Comparison of ENCODE assay signal across 8 cellular contexts in the genomic region with DNA sequence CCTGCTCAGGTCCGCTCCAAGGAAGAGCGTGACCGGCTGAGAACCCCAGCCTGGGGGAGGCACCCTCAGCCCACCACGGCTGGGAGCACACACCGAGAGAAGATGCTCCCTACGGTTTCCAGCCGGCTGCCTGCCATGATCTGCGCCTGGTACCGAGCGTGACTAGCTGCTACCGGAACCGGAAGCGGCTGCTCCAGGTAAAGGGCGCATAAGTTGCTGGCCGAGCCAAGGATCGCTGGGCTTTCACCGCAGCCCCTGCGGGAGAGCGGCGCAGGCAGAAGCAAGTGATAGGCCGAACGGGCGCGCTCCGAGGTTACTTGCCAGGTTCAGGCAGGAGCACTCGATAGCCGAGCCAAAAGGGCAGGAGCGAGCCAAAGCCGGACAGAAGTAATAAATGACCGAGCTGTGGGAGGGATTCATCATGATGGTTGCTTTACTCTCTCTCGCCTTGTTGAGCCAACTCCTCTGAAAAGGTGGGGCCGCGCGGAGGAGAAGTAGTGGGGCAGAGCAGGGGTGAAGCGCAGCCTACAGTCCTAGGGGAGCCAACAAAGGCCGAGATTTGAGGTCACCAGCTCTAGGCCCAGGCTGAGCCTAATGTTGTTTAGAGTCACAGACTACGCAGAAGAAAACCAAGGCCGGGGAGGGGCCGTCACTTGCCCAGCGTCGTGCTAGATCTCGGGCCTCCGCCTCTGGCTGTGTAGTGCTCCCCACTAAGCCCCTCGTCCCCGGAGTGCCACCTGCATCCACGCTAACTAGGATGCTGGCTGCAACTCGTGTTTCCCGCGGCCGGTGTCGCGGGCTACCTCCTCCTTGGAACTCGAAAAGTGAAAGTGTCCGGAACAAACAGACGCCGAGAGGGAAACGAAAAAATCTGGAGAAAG. TPM values are rescaled to one million over a fixed set of nuclear protein-coding genes. Genes with fewer than 3 reads are reported as not detected.
A peak's percentile ranks its signal among the peaks of the same experiment; 100 is the strongest.
DNase-seq lines count a peak whose midpoint lies in the region; ATAC-seq lines count a peak whose summit lies in the region.

A gene (minus strand): TSS at position 171 of the 881 bp plus-strand sequence. CDS start 34 bp downstream, at position 137.

- H3K9me3 Mint-ChIP-seq in activated CD4-positive, alpha-beta T cell treated with anti-CD3 and anti-CD28 coated beads, Interleukin-2, amount 10 ng/mL, durations not matched to agents 7 days and 5 days = no peaks in the 10 kb centered on the region

- H3K4me3 Mint-ChIP-seq in activated CD4-positive, alpha-beta T cell treated with anti-CD3 and anti-CD28 coated beads, Interleukin-2, amount 10 ng/mL, durations not matched to agents 7 days and 5 days = peak within 1 kb of the TSS; percentile 88

- peak within 1 kb of the TSS; percentile 97 for H3K4me2 ChIP-seq in BLaER1

- CTCF ChIA-PET in activated CD4-positive, alpha-beta T cell treated with anti-CD3 and anti-CD28 coated beads, Interleukin-2, amount 10 ng/mL, durations not matched to agents 7 days and 5 days (lab: Charles Lee) = interaction anchor here (0.6 to 3.0 kb wide), 11 partner anchors 10 to 723 kb away, joined by 3 to 15 read pairs (median 3); a partner anchor contains a TSS

- peak within 1 kb of the TSS; percentile 88 for H3K27ac ChIP-seq in BLaER1

- H3K27ac Mint-ChIP-seq in activated CD4-positive, alpha-beta T cell treated with anti-CD3 and anti-CD28 coated beads, Interleukin-2, amount 10 ng/mL, durations not matched to agents 7 days and 5 days = peak within 1 kb of the TSS; percentile 97

- peaks cover 16% of the 10 kb centered on the region for H3K36me3 Mint-ChIP-seq in activated CD4-positive, alpha-beta T cell treated with anti-CD3 and anti-CD28 coated beads, Interleukin-2, amount 10 ng/mL, durations not matched to agents 7 days and 5 days (ENCODE audit: low read depth)

- POLR2A ChIA-PET in activated CD4-positive, alpha-beta T cell treated with anti-CD3 and anti-CD28 coated beads, Interleukin-2, amount 10 ng/mL, durations not matched to agents 7 days and 5 days (lab: Charles Lee) = interaction anchor here (1.2 kb wide), 1 partner anchor 157 kb away, joined by 3 read pairs; a partner anchor contains a TSS

- H3K4me1 ChIP-seq in BLaER1 = peaks cover 40% of the 10 kb centered on the region

- H3K4me1 Mint-ChIP-seq in activated CD4-positive, alpha-beta T cell treated with anti-CD3 and anti-CD28 coated beads, Interleukin-2, amount 10 ng/mL, durations not matched to agents 7 days and 5 days = peaks cover 41% of the 10 kb centered on the region

- peak within 1 kb of the TSS; percentile 87 for H3K9ac ChIP-seq in BLaER1

- peaks cover 5% of the 10 kb centered on the region; the same call in 1 of the 2 replicates for H4K20me1 ChIP-seq in BLaER1

- H3K4me3 ChIP-seq in BLaER1 = peak within 1 kb of the TSS; percentile 85

- no peaks in the 10 kb centered on the region for H3K27me3 ChIP-seq in BLaER1

- ATAC-seq in GM19328 (IDR thresholded peaks at IDR 0.05; ENCODE audit: unreplicated experiment) = peak; percentile 92
- ATAC-seq in HG03520 (IDR thresholded peaks at IDR 0.05; ENCODE audit: unreplicated experiment) = peak; percentile 93
- peak; percentile 95 for ATAC-seq in left lobe of liver

- H3K9me3 ChIP-seq in BLaER1 = no peaks in the 10 kb centered on the region

- no peaks in the 10 kb centered on the region for H3K27me3 Mint-ChIP-seq in activated CD4-positive, alpha-beta T cell treated with anti-CD3 and anti-CD28 coated beads, Interleukin-2, amount 10 ng/mL, durations not matched to agents 7 days and 5 days

- peaks cover 32% of the 10 kb centered on the region for H3K36me3 ChIP-seq in BLaER1

- DNase-seq in NCI-H69 (lab: John Stamatoyannopoulos, UW) = peak; percentile 100
- peak; percentile 98 for DNase-seq in activated CD4-positive, alpha-beta T cell treated with anti-CD3 and anti-CD28 coated beads, Interleukin-2, amount 10 ng/mL, durations not matched to agents 7 days and 5 days
- peak; percentile 99 for DNase-seq in dedifferentiated amniotic fluid mesenchymal stem cell (ENCODE audit: extremely low spot score)
- peak; percentile 98 for DNase-seq in left lobe of liver (ENCODE audit: low spot score)
- DNase-seq in stimulated activated CD4-positive, alpha-beta T cell treated with anti-CD3 and anti-CD28 coated beads, Interleukin-2, amount 100 ng/mL, for 4 hours (ENCODE audit: low read depth) = peak; percentile 94

RNA-seq across cellular contexts. Expression of the gene that starts here (rescaled TPM):
- total RNA-seq in activated CD4-positive, alpha-beta T cell treated with anti-CD3 and anti-CD28 coated beads, Interleukin-2, amount 10 ng/mL, durations not matched to agents 7 days and 5 days = 10 to 100 TPM; 27.1 to 38.4 TPM
- total RNA-seq in left lobe of liver = 13.1 TPM

Comparison
In these comparisons a context has a peak if more than half of its experiments do, and no peak if none do; other contexts are left out.
1. Peak in every context shown above with its lines: DNase-seq, ATAC-seq, H3K4me3 ChIP-seq and H3K27ac ChIP-seq.